Comparison of ENCODE assay signal across 1 cellular context in the genomic region with DNA sequence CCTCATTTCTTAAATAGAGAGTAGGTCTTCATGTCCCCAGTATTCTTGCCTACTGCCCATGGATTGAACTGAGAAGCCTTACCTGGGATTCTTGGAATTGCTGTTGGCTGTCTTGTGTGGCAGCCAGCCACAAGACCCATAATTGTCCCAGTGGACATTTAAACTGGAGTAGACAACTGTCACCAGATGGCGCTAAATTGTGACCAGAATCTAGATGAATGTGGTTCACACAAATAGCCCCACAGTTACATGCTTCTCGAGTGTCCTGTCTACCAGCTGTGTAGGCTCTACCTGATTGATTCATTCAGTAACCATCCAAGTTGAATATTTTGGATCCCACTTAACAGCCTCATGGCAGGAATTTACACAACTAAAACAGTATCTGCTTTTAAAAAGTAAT.
TF ChIP-seq lines count a peak whose summit lies in the region.

No MANE protein-coding gene starts in this region.

TF ChIP-seq in HepG2, 621 proteins besides CTCF, POLR2A, EP300 and RAD21 (continued from another document and continues in another):
- TF ChIP-seq, protein P1, sequence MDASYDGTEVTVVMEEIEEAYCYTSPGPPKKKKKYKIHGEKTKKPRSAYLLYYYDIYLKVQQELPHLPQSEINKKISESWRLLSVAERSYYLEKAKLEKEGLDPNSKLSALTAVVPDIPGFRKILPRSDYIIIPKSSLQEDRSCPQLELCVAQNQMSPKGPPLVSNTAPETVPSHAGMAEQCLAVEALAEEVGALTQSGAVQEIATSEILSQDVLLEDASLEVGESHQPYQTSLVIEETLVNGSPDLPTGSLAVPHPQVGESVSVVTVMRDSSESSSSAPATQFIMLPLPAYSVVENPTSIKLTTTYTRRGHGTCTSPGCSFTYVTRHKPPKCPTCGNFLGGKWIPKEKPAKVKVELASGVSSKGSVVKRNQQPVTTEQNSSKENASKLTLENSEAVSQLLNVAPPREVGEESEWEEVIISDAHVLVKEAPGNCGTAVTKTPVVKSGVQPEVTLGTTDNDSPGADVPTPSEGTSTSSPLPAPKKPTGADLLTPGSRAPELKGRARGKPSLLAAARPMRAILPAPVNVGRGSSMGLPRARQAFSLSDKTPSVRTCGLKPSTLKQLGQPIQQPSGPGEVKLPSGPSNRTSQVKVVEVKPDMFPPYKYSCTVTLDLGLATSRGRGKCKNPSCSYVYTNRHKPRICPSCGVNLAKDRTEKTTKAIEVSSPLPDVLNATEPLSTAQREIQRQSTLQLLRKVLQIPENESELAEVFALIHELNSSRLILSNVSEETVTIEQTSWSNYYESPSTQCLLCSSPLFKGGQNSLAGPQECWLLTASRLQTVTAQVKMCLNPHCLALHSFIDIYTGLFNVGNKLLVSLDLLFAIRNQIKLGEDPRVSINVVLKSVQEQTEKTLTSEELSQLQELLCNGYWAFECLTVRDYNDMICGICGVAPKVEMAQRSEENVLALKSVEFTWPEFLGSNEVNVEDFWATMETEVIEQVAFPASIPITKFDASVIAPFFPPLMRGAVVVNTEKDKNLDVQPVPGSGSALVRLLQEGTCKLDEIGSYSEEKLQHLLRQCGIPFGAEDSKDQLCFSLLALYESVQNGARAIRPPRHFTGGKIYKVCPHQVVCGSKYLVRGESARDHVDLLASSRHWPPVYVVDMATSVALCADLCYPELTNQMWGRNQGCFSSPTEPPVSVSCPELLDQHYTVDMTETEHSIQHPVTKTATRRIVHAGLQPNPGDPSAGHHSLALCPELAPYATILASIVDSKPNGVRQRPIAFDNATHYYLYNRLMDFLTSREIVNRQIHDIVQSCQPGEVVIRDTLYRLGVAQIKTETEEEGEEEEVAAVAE (CRISPR knock-in tag; IDR thresholded peaks at IDR 0.05; ENCODE audit: borderline replicate concordance): no peak
- TF ChIP-seq, protein P2, sequence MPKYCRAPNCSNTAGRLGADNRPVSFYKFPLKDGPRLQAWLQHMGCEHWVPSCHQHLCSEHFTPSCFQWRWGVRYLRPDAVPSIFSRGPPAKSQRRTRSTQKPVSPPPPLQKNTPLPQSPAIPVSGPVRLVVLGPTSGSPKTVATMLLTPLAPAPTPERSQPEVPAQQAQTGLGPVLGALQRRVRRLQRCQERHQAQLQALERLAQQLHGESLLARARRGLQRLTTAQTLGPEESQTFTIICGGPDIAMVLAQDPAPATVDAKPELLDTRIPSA (CRISPR knock-in tag; IDR thresholded peaks at IDR 0.05; ENCODE audit: borderline replicate concordance): no peak
- TF ChIP-seq AGO2 (optimal IDR thresholded peaks at IDR 0.05; ENCODE audit: low read depth, low read length): no peak
- no peak for TF ChIP-seq ZNF296 (CRISPR knock-in tag; conservative IDR thresholded peaks at IDR 0.05)
- TF ChIP-seq CEBPB (IDR thresholded peaks at IDR 0.05; ENCODE audit: borderline replicate concordance, low read depth, low read length): no peak
- no peak for TF ChIP-seq RBM22 (optimal IDR thresholded peaks at IDR 0.05; ENCODE audit: low read length)
- TF ChIP-seq, protein P3, sequence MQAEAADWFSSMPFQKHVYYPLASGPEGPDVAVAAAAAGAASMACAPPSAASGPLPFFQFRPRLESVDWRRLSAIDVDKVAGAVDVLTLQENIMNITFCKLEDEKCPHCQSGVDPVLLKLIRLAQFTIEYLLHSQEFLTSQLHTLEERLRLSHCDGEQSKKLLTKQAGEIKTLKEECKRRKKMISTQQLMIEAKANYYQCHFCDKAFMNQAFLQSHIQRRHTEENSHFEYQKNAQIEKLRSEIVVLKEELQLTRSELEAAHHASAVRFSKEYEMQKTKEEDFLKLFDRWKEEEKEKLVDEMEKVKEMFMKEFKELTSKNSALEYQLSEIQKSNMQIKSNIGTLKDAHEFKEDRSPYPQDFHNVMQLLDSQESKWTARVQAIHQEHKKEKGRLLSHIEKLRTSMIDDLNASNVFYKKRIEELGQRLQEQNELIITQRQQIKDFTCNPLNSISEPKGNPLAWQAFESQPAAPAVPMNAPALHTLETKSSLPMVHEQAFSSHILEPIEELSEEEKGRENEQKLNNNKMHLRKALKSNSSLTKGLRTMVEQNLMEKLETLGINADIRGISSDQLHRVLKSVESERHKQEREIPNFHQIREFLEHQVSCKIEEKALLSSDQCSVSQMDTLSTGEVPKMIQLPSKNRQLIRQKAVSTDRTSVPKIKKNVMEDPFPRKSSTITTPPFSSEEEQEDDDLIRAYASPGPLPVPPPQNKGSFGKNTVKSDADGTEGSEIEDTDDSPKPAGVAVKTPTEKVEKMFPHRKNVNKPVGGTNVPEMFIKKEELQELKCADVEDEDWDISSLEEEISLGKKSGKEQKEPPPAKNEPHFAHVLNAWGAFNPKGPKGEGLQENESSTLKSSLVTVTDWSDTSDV (CRISPR knock-in tag; IDR thresholded peaks at IDR 0.05): no peak
- TF ChIP-seq ZNF510 (CRISPR knock-in tag; IDR thresholded peaks at IDR 0.05; ENCODE audit: low read depth): no peak
- no peak for TF ChIP-seq ZNF713 (CRISPR knock-in tag; IDR thresholded peaks at IDR 0.05)
- TF ChIP-seq ATM (IDR thresholded peaks at IDR 0.05; ENCODE audit: borderline replicate concordance): no peak
- no peak for TF ChIP-seq CENPT (CRISPR knock-in tag; IDR thresholded peaks at IDR 0.05; ENCODE audit: low read depth)
- no peak for TF ChIP-seq MAF1 (CRISPR knock-in tag; IDR thresholded peaks at IDR 0.05; ENCODE audit: borderline replicate concordance)
- TF ChIP-seq KLF16 (CRISPR knock-in tag; IDR thresholded peaks at IDR 0.05): peak in 1 of 2 experiments; percentile 46; a peak in 1 of 4 replicates
- TF ChIP-seq KAT7 (CRISPR knock-in tag; IDR thresholded peaks at IDR 0.05; ENCODE audit: borderline replicate concordance): no peak
- peak; percentile 28; the same call in 1 of the 2 replicates for TF ChIP-seq IRF2 (CRISPR knock-in tag; IDR thresholded peaks at IDR 0.05)
- TF ChIP-seq, protein P4, sequence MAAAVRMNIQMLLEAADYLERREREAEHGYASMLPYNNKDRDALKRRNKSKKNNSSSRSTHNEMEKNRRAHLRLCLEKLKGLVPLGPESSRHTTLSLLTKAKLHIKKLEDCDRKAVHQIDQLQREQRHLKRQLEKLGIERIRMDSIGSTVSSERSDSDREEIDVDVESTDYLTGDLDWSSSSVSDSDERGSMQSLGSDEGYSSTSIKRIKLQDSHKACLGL (CRISPR knock-in tag; IDR thresholded peaks at IDR 0.05): no peak
- TF ChIP-seq ZNF33A (CRISPR knock-in tag; IDR thresholded peaks at IDR 0.05; ENCODE audit: borderline replicate concordance): no peak
- TF ChIP-seq ZNF496 (CRISPR knock-in tag; IDR thresholded peaks at IDR 0.05; ENCODE audit: insufficient replicate concordance): no peak
- TF ChIP-seq, protein P5, sequence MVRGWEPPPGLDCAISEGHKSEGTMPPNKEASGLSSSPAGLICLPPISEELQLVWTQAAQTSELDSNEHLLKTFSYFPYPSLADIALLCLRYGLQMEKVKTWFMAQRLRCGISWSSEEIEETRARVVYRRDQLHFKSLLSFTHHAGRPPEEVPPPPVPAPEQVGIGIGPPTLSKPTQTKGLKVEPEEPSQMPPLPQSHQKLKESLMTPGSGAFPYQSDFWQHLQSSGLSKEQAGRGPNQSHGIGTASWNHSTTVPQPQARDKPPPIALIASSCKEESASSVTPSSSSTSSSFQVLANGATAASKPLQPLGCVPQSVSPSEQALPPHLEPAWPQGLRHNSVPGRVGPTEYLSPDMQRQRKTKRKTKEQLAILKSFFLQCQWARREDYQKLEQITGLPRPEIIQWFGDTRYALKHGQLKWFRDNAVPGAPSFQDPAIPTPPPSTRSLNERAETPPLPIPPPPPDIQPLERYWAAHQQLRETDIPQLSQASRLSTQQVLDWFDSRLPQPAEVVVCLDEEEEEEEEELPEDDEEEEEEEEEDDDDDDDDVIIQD (CRISPR knock-in tag; IDR thresholded peaks at IDR 0.05; ENCODE audit: low read depth): peak; percentile 57
- no peak for TF ChIP-seq FOSL1 (CRISPR knock-in tag; IDR thresholded peaks at IDR 0.05; ENCODE audit: borderline replicate concordance)
- no peak for TF ChIP-seq SMAD1 (CRISPR knock-in tag; IDR thresholded peaks at IDR 0.05; ENCODE audit: borderline replicate concordance, low read depth)
- TF ChIP-seq, protein P6, sequence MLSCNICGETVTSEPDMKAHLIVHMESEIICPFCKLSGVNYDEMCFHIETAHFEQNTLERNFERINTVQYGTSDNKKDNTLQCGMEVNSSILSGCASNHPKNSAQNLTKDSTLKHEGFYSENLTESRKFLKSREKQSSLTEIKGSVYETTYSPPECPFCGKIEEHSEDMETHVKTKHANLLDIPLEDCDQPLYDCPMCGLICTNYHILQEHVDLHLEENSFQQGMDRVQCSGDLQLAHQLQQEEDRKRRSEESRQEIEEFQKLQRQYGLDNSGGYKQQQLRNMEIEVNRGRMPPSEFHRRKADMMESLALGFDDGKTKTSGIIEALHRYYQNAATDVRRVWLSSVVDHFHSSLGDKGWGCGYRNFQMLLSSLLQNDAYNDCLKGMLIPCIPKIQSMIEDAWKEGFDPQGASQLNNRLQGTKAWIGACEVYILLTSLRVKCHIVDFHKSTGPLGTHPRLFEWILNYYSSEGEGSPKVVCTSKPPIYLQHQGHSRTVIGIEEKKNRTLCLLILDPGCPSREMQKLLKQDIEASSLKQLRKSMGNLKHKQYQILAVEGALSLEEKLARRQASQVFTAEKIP (CRISPR knock-in tag; IDR thresholded peaks at IDR 0.05; ENCODE audit: borderline replicate concordance): no peak
- TF ChIP-seq, protein P7, sequence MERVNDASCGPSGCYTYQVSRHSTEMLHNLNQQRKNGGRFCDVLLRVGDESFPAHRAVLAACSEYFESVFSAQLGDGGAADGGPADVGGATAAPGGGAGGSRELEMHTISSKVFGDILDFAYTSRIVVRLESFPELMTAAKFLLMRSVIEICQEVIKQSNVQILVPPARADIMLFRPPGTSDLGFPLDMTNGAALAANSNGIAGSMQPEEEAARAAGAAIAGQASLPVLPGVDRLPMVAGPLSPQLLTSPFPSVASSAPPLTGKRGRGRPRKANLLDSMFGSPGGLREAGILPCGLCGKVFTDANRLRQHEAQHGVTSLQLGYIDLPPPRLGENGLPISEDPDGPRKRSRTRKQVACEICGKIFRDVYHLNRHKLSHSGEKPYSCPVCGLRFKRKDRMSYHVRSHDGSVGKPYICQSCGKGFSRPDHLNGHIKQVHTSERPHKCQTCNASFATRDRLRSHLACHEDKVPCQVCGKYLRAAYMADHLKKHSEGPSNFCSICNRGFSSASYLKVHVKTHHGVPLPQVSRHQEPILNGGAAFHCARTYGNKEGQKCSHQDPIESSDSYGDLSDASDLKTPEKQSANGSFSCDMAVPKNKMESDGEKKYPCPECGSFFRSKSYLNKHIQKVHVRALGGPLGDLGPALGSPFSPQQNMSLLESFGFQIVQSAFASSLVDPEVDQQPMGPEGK (CRISPR knock-in tag; IDR thresholded peaks at IDR 0.05): no peak
- TF ChIP-seq, protein P8, sequence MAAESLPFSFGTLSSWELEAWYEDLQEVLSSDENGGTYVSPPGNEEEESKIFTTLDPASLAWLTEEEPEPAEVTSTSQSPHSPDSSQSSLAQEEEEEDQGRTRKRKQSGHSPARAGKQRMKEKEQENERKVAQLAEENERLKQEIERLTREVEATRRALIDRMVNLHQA (CRISPR knock-in tag; IDR thresholded peaks at IDR 0.05): no peak
- TF ChIP-seq, protein P9, sequence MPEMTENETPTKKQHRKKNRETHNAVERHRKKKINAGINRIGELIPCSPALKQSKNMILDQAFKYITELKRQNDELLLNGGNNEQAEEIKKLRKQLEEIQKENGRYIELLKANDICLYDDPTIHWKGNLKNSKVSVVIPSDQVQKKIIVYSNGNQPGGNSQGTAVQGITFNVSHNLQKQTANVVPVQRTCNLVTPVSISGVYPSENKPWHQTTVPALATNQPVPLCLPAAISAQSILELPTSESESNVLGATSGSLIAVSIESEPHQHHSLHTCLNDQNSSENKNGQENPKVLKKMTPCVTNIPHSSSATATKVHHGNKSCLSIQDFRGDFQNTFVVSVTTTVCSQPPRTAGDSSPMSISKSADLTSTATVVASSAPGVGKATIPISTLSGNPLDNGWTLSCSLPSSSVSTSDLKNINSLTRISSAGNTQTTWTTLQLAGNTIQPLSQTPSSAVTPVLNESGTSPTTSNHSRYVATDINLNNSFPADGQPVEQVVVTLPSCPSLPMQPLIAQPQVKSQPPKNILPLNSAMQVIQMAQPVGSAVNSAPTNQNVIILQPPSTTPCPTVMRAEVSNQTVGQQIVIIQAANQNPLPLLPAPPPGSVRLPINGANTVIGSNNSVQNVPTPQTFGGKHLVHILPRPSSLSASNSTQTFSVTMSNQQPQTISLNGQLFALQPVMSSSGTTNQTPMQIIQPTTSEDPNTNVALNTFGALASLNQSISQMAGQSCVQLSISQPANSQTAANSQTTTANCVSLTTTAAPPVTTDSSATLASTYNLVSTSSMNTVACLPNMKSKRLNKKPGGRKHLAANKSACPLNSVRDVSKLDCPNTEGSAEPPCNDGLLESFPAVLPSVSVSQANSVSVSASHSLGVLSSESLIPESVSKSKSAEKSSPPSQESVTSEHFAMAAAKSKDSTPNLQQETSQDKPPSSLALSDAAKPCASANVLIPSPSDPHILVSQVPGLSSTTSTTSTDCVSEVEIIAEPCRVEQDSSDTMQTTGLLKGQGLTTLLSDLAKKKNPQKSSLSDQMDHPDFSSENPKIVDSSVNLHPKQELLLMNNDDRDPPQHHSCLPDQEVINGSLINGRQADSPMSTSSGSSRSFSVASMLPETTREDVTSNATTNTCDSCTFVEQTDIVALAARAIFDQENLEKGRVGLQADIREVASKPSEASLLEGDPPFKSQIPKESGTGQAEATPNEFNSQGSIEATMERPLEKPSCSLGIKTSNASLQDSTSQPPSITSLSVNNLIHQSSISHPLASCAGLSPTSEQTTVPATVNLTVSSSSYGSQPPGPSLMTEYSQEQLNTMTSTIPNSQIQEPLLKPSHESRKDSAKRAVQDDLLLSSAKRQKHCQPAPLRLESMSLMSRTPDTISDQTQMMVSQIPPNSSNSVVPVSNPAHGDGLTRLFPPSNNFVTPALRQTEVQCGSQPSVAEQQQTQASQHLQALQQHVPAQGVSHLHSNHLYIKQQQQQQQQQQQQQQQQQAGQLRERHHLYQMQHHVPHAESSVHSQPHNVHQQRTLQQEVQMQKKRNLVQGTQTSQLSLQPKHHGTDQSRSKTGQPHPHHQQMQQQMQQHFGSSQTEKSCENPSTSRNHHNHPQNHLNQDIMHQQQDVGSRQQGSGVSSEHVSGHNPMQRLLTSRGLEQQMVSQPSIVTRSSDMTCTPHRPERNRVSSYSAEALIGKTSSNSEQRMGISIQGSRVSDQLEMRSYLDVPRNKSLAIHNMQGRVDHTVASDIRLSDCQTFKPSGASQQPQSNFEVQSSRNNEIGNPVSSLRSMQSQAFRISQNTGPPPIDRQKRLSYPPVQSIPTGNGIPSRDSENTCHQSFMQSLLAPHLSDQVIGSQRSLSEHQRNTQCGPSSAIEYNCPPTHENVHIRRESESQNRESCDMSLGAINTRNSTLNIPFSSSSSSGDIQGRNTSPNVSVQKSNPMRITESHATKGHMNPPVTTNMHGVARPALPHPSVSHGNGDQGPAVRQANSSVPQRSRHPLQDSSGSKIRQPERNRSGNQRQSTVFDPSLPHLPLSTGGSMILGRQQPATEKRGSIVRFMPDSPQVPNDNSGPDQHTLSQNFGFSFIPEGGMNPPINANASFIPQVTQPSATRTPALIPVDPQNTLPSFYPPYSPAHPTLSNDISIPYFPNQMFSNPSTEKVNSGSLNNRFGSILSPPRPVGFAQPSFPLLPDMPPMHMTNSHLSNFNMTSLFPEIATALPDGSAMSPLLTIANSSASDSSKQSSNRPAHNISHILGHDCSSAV (CRISPR knock-in tag; IDR thresholded peaks at IDR 0.05; ENCODE audit: borderline replicate concordance): no peak
- no peak for TF ChIP-seq GATA4 (IDR thresholded peaks at IDR 0.05; ENCODE audit: borderline replicate concordance, low read depth)
- no peak for TF ChIP-seq ZFP36L2 (CRISPR knock-in tag; IDR thresholded peaks at IDR 0.05)
- no peak for TF ChIP-seq ZBTB20 (CRISPR knock-in tag; IDR thresholded peaks at IDR 0.05; ENCODE audit: borderline replicate concordance, low read depth)
- no peak for TF ChIP-seq ESRRA (CRISPR knock-in tag; IDR thresholded peaks at IDR 0.05; ENCODE audit: low read depth)
- TF ChIP-seq KDM1A (CRISPR knock-in tag; IDR thresholded peaks at IDR 0.05): no peak
